ENCODE assay signal across 8 cellular contexts in genomic region chr2:209425082-209426071, GRCh38. TPM values are rescaled to one million over a fixed set of nuclear protein-coding genes. Genes with fewer than 3 reads are reported as not detected.
A peak's percentile ranks its signal among the peaks of the same experiment; 100 is the strongest.
DNase-seq lines count a peak whose midpoint lies in the region; ATAC-seq, FAIRE-seq and TF ChIP-seq lines count a peak whose summit lies in the region.

No MANE protein-coding gene starts in this region.

- no peak for FAIRE-seq in A549 (lab: Jason Lieb, UNC)

- POLR2A ChIA-PET in A549 (lab: Yijun Ruan, JAX), result interaction anchor here (0.7 kb wide), 1 partner anchor 91 kb away, joined by 3 read pairs; no protein-coding TSS in a partner anchor

- ATAC-seq in A549 (peak in 1 of 2 experiments; percentile 50; a peak in 3 of 6 replicates), HG03378 (IDR thresholded peaks at IDR 0.05; ENCODE audit: unreplicated experiment) (peak; percentile 55), right lobe of liver (peak in 2 of 4 donors; percentile 22 to 51), HG03460 (IDR thresholded peaks at IDR 0.05; ENCODE audit: unreplicated experiment) (no peak)

- peak overlapping the region; percentile 87 for H3K4me2 ChIP-seq in A549

- peak overlapping the region in 1 of 2 experiments; percentile 51; a peak in 1 of 6 replicates for H3K27ac ChIP-seq in A549
- H3K27ac ChIP-seq in brain microvascular endothelial cell, result no peak overlapping the region
- no peak overlapping the region for H3K27ac ChIP-seq in right lobe of liver
- peak overlapping the region in 1 of 2 donors; percentile 29 for H3K27ac ChIP-seq in uterus

- 15% methylated on average over 7 of the region's 7 CpGs for WGBS in A549 (ENCODE audit: missing lambda C conversion rate)
- WGBS in right lobe of liver (ENCODE audit: insufficient coverage, low coverage, low lambda C conversion rate, missing lambda C conversion rate), result 22% methylated on average over 7 of the region's 7 CpGs

- H3K4me1 ChIP-seq in A549 (peaks cover 21% of the 10 kb centered on the region; the same call in 2 of the 3 replicates), right lobe of liver (peaks cover 0 to 5% (median 0%) of the 10 kb centered on the region in 4 donors), uterus (peaks cover 0 to 5% of the 10 kb centered on the region in 2 donors)

- TF ChIP-seq RAD21 in A549 (conservative IDR thresholded peaks at IDR 0.05 in 1 of 2, IDR thresholded peaks at IDR 0.05 in 1 of 2), result peak; percentile 77 to 79

- TF ChIP-seq POLR2A in A549 (IDR thresholded peaks at IDR 0.05; ENCODE audit: low read length), result no peak
- no peak for TF ChIP-seq POLR2A in right lobe of liver (IDR thresholded peaks at IDR 0.05)
- TF ChIP-seq POLR2A in uterus (IDR thresholded peaks at IDR 0.05), result no peak

- no peaks in the 10 kb centered on the region for H3K27me3 ChIP-seq in brain microvascular endothelial cell (replicated peaks)
- H3K27me3 ChIP-seq in right lobe of liver, result no peaks in the 10 kb centered on the region
- H3K27me3 ChIP-seq in uterus, result no peaks in the 10 kb centered on the region

- peak overlapping the region; percentile 71 for H3K4me3 ChIP-seq in A549
- H3K4me3 ChIP-seq in brain microvascular endothelial cell (ENCODE audit: low read depth, low read length), result peak overlapping the region; percentile 83
- peak overlapping the region in 1 of 3 donors; percentile 52 for H3K4me3 ChIP-seq in right lobe of liver
- peak overlapping the region; percentile 35 to 65 for H3K4me3 ChIP-seq in uterus

- TF ChIP-seq CTCF in A549 (IDR thresholded peaks at IDR 0.05) (peak; percentile 73), brain microvascular endothelial cell (IDR thresholded peaks at IDR 0.05; ENCODE audit: low read depth, low read length, missing control alignments) (peak; percentile 79), right lobe of liver (IDR thresholded peaks at IDR 0.05) (peak; percentile 45 to 49 (median 46)), uterus (IDR thresholded peaks at IDR 0.05) (peak in 3 of 4 experiments; percentile 16 to 33 (median 24))

- DNase-seq in A549 (ENCODE audit: low read depth in 1 of 2, low spot score in 1 of 2) (peak; percentile 20 to 52), GM04504 (ENCODE audit: low read depth) (peak; percentile 16), NCI-H510A (lab: John Stamatoyannopoulos, UW) (peak; percentile 42), brain microvascular endothelial cell (peak; percentile 44), right lobe of liver (peak in 1 of 3 donors; percentile 12), uterus (no peak)

- in situ Hi-C loops in brain microvascular endothelial cell (cut with HindIII; ENCODE audit: low pct_ligation_motif_present, low sequenced_read_pairs), result no loop called here

- H3K9me3 ChIP-seq in A549 (no peaks in the 10 kb centered on the region), right lobe of liver (no peaks in the 10 kb centered on the region), uterus (no peaks in the 10 kb centered on the region)

- H3K36me3 ChIP-seq in brain microvascular endothelial cell (replicated peaks) (no peaks in the 10 kb centered on the region), right lobe of liver (no peaks in the 10 kb centered on the region), uterus (no peaks in the 10 kb centered on the region)

- CTCF ChIA-PET in A549 (lab: Yijun Ruan, JAX), result interaction anchor here (0.6 to 4.9 kb wide), 33 partner anchors 8 to 1008 kb away, joined by 3 to 119 read pairs (median 5); no protein-coding TSS in a partner anchor

- TF ChIP-seq EP300 in A549 (IDR thresholded peaks at IDR 0.05), result no peak

- intact Hi-C loops in right lobe of liver (cut with DNase I), result no loop called here
- intact Hi-C loops in uterus (cut with DNase I; ENCODE audit: low total_unique reads), result no loop called here

TF ChIP-seq in A549, 52 proteins besides CTCF, POLR2A, EP300 and RAD21:
- TF ChIP-seq ESRRA (IDR thresholded peaks at IDR 0.05; ENCODE audit: borderline replicate concordance, low read length), result no peak
- no peak for TF ChIP-seq HOXA7 (CRISPR knock-in tag; IDR thresholded peaks at IDR 0.05)
- no peak for TF ChIP-seq TP53 (CRISPR knock-in tag; IDR thresholded peaks at IDR 0.05)
- no peak for TF ChIP-seq BCL3 (IDR thresholded peaks at IDR 0.05)
- no peak for TF ChIP-seq MYC (IDR thresholded peaks at IDR 0.05; ENCODE audit: borderline replicate concordance, low read length)
- TF ChIP-seq EHMT2 (IDR thresholded peaks at IDR 0.05; ENCODE audit: low read depth), result no peak
- peak; percentile 88 for TF ChIP-seq SMC3 (IDR thresholded peaks at IDR 0.05)
- no peak for TF ChIP-seq NR3C1 (IDR thresholded peaks at IDR 0.05)
- no peak for TF ChIP-seq POLR2AphosphoS2 (conservative IDR thresholded peaks at IDR 0.05; ENCODE audit: low read length)
- peak in 1 of 2 experiments; percentile 38; a peak in 1 of 4 replicates for TF ChIP-seq CEBPB (IDR thresholded peaks at IDR 0.05)
- no peak for TF ChIP-seq TFCP2L1 (CRISPR knock-in tag; IDR thresholded peaks at IDR 0.05)
- TF ChIP-seq RCOR1 (IDR thresholded peaks at IDR 0.05; ENCODE audit: low read depth, low read length), result no peak
- no peak for TF ChIP-seq CBX2 (IDR thresholded peaks at IDR 0.05; ENCODE audit: borderline replicate concordance, low read depth)
- no peak for TF ChIP-seq CHD4 (IDR thresholded peaks at IDR 0.05; ENCODE audit: borderline replicate concordance)
- TF ChIP-seq USF2 (IDR thresholded peaks at IDR 0.05), result no peak
- TF ChIP-seq RFX5 (IDR thresholded peaks at IDR 0.05), result no peak
- no peak for TF ChIP-seq EHF (CRISPR knock-in tag; IDR thresholded peaks at IDR 0.05)

RNA-seq across cellular contexts. Expression of gene MAP2, which starts 1.5 kb away (rescaled TPM):
- polyA plus RNA-seq in A549 (2011; rRNA removed) (1.8 and 2.2 TPM in 2 replicates), A549 (2017; fragmentation: RNase III; extraction: RNeasy Plus Mini Kit Qiagen cat#74134 plus additional on column Dnase treatment) (0.43 to 0.53 TPM (median 0.50 TPM) in 3 replicates)
- polyA plus RNA-seq in A549 (2012; cell fraction: cytosol; rRNA removed), result 0.30 and 0.43 TPM in 2 replicates
- 0.60 and 0.74 TPM in 2 replicates for polyA plus RNA-seq in A549 (2012; cell fraction: nucleus; rRNA removed)
- 4.6 and 5.0 TPM in 2 replicates for polyA minus RNA-seq in A549 (2011; rRNA and poly(A)+ RNA removed)
- total RNA-seq in right lobe of liver (10 to 100 TPM in 1 of 6 experiments, 1 to 10 TPM in 5; 2.0 to 11.4 (median 3.6) TPM), uterus (10 to 100 TPM in 2 of 4 donors, 1 to 10 TPM in 2; 4.7 to 18.7 (median 7.6) TPM)

Comparison
In these comparisons a context has a peak if more than half of its experiments do, and no peak if none do; other contexts are left out.
1. DNase-seq: peak in A549 (2 of 2), GM04504 (single experiment), NCI-H510A (single experiment) and brain microvascular endothelial cell (single experiment); none in uterus (0 of 2).
2. CTCF ChIP-seq: peak in every context shown above with its lines; median percentile 79 in brain microvascular endothelial cell; 73 in A549; 46 in right lobe of liver; 24 in uterus.